Comparison of ENCODE assay signal across 8 cellular contexts in genomic region chrX:53093748-53094583, GRCh38. TPM values are rescaled to one million over a fixed set of nuclear protein-coding genes. Genes with fewer than 3 reads are reported as not detected.
DNase-seq lines count a peak whose midpoint lies in the region; ATAC-seq and TF ChIP-seq lines count a peak whose summit lies in the region.

Gene KANTR (plus strand): TSS chrX:53094142. CDS start chrX:53124273, 30,131 bp downstream.

- peak; percentile 84 to 86 for ATAC-seq in activated naive CD4-positive, alpha-beta T cell treated with anti-CD3 and anti-CD28 coated beads, Interleukin-2, amount 50 U/mL, for 72 hours
- peak; percentile 89 for ATAC-seq in thoracic aorta (ENCODE audit: insufficient number of reproducible peaks, low FRiP score, low read depth)

- POLR2A ChIA-PET in SK-N-SH (lab: Yijun Ruan, JAX): interaction anchor here (1.3 kb wide), 1 partner anchor 12 kb away, joined by 3 read pairs; the partner anchor contains the start of gene TSPYL2

- H3K4me1 ChIP-seq in SK-N-SH (ENCODE audit: control insufficient read depth in 1 of 2, insufficient read depth in 2 of 2, low read depth in 1 of 2, low read length in 1 of 2): peaks cover 0 to 3% of the 10 kb centered on the region in 2 experiments; a peak in 1 of 4 replicates
- H3K4me1 ChIP-seq in thoracic aorta (ENCODE audit: control insufficient read depth in 1 of 2, low read depth in 2 of 2): peaks cover 0 to 8% of the 10 kb centered on the region in 2 donors

- no peaks in the 10 kb centered on the region for H3K79me2 ChIP-seq in SK-N-SH (ENCODE audit: insufficient read depth)

- DNase-seq in GM04504 (ENCODE audit: low read depth) (peak; percentile 87), HFFc6 (peak; percentile 94), NB4 (ENCODE audit: low read depth) (peak; percentile 94), SK-N-SH (peak; percentile 89), glomerular endothelial cell (ENCODE audit: extremely low read depth, low read depth, low spot score) (peak; percentile 72), nucleus accumbens (lab: John Stamatoyannopoulos, UW) (peak; percentile 35 to 91 (median 78)), thoracic aorta (ENCODE audit: low spot score) (peak; percentile 59)
- peak; percentile 76 to 83 for DNase-seq in activated naive CD4-positive, alpha-beta T cell treated with anti-CD3 and anti-CD28 coated beads, Interleukin-2, amount 50 U/mL, for 72 hours (ENCODE audit: low spot score in 2 of 2)

- H3K9me3 ChIP-seq in SK-N-SH (no peaks in the 10 kb centered on the region), thoracic aorta (no peaks in the 10 kb centered on the region)

- no peaks in the 10 kb centered on the region for H3K27me3 Mint-ChIP-seq in HFFc6 (ENCODE audit: insufficient read depth)

- no peak for TF ChIP-seq RAD21 in SK-N-SH (IDR thresholded peaks at IDR 0.05; ENCODE audit: low read length)

- peak within 1 kb of the TSS; percentile 92 for H3K4me3 Mint-ChIP-seq in HFFc6

- peaks cover 28% of the 10 kb centered on the region for H3K4me1 Mint-ChIP-seq in HFFc6 (ENCODE audit: low read depth)

- H3K4me3 ChIP-seq in NB4 (ENCODE audit: low read depth, low read length): peak within 1 kb of the TSS; percentile 80
- peak within 1 kb of the TSS; percentile 60 to 66 for H3K4me3 ChIP-seq in SK-N-SH (ENCODE audit: low read depth in 2 of 2, low read length in 1 of 2)
- H3K4me3 ChIP-seq in thoracic aorta: peak within 1 kb of the TSS; percentile 81

- H3K36me3 Mint-ChIP-seq in HFFc6 (ENCODE audit: low read depth): no peaks in the 10 kb centered on the region
- peaks cover 0 to 6% of the 10 kb centered on the region in 2 donors for H3K36me3 Mint-ChIP-seq in activated naive CD4-positive, alpha-beta T cell treated with anti-CD3 and anti-CD28 coated beads, Interleukin-2, amount 50 U/mL, for 72 hours

- H3K36me3 ChIP-seq in SK-N-SH (replicated peaks in 1 of 2; ENCODE audit: control insufficient read depth in 1 of 2, insufficient read depth in 2 of 2, low read length in 1 of 2): no peaks in the 10 kb centered on the region
- no peaks in the 10 kb centered on the region for H3K36me3 ChIP-seq in thoracic aorta

- H3K27ac ChIP-seq in SK-N-SH (ENCODE audit: low read depth in 2 of 2, low read length in 1 of 2) (peak within 1 kb of the TSS; percentile 64 to 80), thoracic aorta (peak within 1 kb of the TSS; percentile 93 to 97)

- peak within 1 kb of the TSS; percentile 69 for H3K9ac ChIP-seq in SK-N-SH

- H2AFZ ChIP-seq in SK-N-SH (ENCODE audit: low read depth): peak within 1 kb of the TSS; percentile 85

- H3K27me3 ChIP-seq in SK-N-SH (ENCODE audit: insufficient read depth) (no peaks in the 10 kb centered on the region; the same call in 1 of the 2 replicates), thoracic aorta (replicated peaks; ENCODE audit: insufficient read depth) (no peaks in the 10 kb centered on the region)

- no peak for TF ChIP-seq EP300 in SK-N-SH (IDR thresholded peaks at IDR 0.05; ENCODE audit: borderline replicate concordance in 1 of 2, low read depth in 1 of 2, low read length in 1 of 2)

- WGBS in SK-N-SH (ENCODE audit: low lambda C conversion rate): 9% methylated on average over 26 of the region's 67 CpGs

- 0 out of 2 replicates have a peak, but pooled peaks have one; percentile 13 for TF ChIP-seq CTCF in HFFc6 (IDR thresholded peaks at IDR 0.05)
- no peak for TF ChIP-seq CTCF in NB4 (IDR thresholded peaks at IDR 0.05; ENCODE audit: low read depth, low read length)
- TF ChIP-seq CTCF in SK-N-SH (IDR thresholded peaks at IDR 0.05): no peak
- no peak for TF ChIP-seq CTCF in thoracic aorta (IDR thresholded peaks at IDR 0.05)

- H3K9me2 ChIP-seq in SK-N-SH: no peaks in the 10 kb centered on the region

- TF ChIP-seq POLR2A in NB4 (IDR thresholded peaks at IDR 0.05; ENCODE audit: extremely low read depth, insufficient read length): peak; percentile 59

- peak within 1 kb of the TSS; percentile 75 for H3K4me2 ChIP-seq in SK-N-SH

- no peaks in the 10 kb centered on the region for H4K20me1 ChIP-seq in SK-N-SH (ENCODE audit: insufficient read depth)

- CTCF ChIA-PET in SK-N-SH (lab: Yijun Ruan, JAX): interaction anchor here (1.3 kb wide), 1 partner anchor 22 kb away, joined by 7 read pairs; no protein-coding TSS in a partner anchor

- H3F3A ChIP-seq in SK-N-SH (replicated peaks; ENCODE audit: insufficient read depth): peaks cover 6% of the 10 kb centered on the region

- H3K9me3 Mint-ChIP-seq in HFFc6: no peaks in the 10 kb centered on the region
- no peaks in the 10 kb centered on the region for H3K9me3 Mint-ChIP-seq in activated naive CD4-positive, alpha-beta T cell treated with anti-CD3 and anti-CD28 coated beads, Interleukin-2, amount 50 U/mL, for 72 hours

- peak within 1 kb of the TSS; percentile 81 for H3K27ac Mint-ChIP-seq in HFFc6
- H3K27ac Mint-ChIP-seq in activated naive CD4-positive, alpha-beta T cell treated with anti-CD3 and anti-CD28 coated beads, Interleukin-2, amount 50 U/mL, for 72 hours: peak within 1 kb of the TSS; percentile 85

TF ChIP-seq in SK-N-SH, 30 proteins besides CTCF, POLR2A, EP300 and RAD21:
- 0 out of 2 replicates have a peak, but pooled peaks have one; percentile 38 for TF ChIP-seq FOXM1 (IDR thresholded peaks at IDR 0.05; ENCODE audit: low read depth)
- TF ChIP-seq FOSL2 (IDR thresholded peaks at IDR 0.05; ENCODE audit: borderline replicate concordance, low read depth): no peak
- 0 out of 2 replicates have a peak, but pooled peaks have one; percentile 29 for TF ChIP-seq TAF1 (IDR thresholded peaks at IDR 0.05; ENCODE audit: borderline replicate concordance, low read depth, low read length)
- TF ChIP-seq MXI1 (IDR thresholded peaks at IDR 0.05; ENCODE audit: low read depth, low read length): peak; percentile 96
- TF ChIP-seq, protein P1, sequence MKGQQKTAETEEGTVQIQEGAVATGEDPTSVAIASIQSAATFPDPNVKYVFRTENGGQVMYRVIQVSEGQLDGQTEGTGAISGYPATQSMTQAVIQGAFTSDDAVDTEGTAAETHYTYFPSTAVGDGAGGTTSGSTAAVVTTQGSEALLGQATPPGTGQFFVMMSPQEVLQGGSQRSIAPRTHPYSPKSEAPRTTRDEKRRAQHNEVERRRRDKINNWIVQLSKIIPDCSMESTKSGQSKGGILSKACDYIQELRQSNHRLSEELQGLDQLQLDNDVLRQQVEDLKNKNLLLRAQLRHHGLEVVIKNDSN (IDR thresholded peaks at IDR 0.05; ENCODE audit: borderline replicate concordance, low read depth): peak; percentile 82
- peak; percentile 74 for TF ChIP-seq RFX5 (IDR thresholded peaks at IDR 0.05; ENCODE audit: low read length)
- peak; percentile 41; the same call in 1 of the 2 replicates for TF ChIP-seq IRF3 (IDR thresholded peaks at IDR 0.05; ENCODE audit: low read depth, low read length)
- TF ChIP-seq MAX (IDR thresholded peaks at IDR 0.05; ENCODE audit: low read depth): peak; percentile 76
- TF ChIP-seq PBX3 (IDR thresholded peaks at IDR 0.05): peak; percentile 67
- no peak for TF ChIP-seq GATA2 (CRISPR knock-in tag; IDR thresholded peaks at IDR 0.05)
- TF ChIP-seq ELF1 (IDR thresholded peaks at IDR 0.05): 0 out of 2 replicates have a peak, but pooled peaks have one; percentile 22

RNA-seq across cellular contexts. Expression of gene KANTR, which starts in this region (rescaled TPM):
- 1 to 10 TPM; 2.6 to 4.8 (median 3.2) TPM for total RNA-seq in HFFc6 (2021; fragmentation: NEBNext Ultra II Directional; extraction: Animal tissue kit (Norgen Biotek cat#: 25700))
- polyA plus RNA-seq in SK-N-SH (2012; rRNA removed): 2.1 and 3.2 TPM in 2 replicates
- polyA plus RNA-seq in SK-N-SH (2012; cell fraction: cytosol; rRNA removed): 1.4 and 1.6 TPM in 2 replicates
- 6.8 and 12.0 TPM in 2 replicates for polyA plus RNA-seq in SK-N-SH (2012; cell fraction: nucleus; rRNA removed)
- 10 to 100 TPM; 25.1 to 26.0 TPM for total RNA-seq in activated naive CD4-positive, alpha-beta T cell treated with anti-CD3 and anti-CD28 coated beads, Interleukin-2, amount 50 U/mL, for 72 hours
- total RNA-seq in glomerular endothelial cell (2.2 and 8.2 TPM in 2 replicates), thoracic aorta (10 to 100 TPM; 25.9 to 28.6 TPM)

Comparison
In these comparisons a context has a peak if more than half of its experiments do, and no peak if none do; other contexts are left out.
1. Peak in every context shown above with its lines: DNase-seq, ATAC-seq, H3K4me3 ChIP-seq and H3K27ac ChIP-seq.